In genomic region chr7:43834463-43835251, GRCh38 we compare ENCODE assay signal across 8 cellular contexts. TPM values are rescaled to one million over a fixed set of nuclear protein-coding genes. Genes with fewer than 3 reads are reported as not detected.
DNase-seq lines count a peak whose midpoint lies in the region; ATAC-seq and TF ChIP-seq lines count a peak whose summit lies in the region.

No MANE protein-coding gene starts in this region.

- intact Hi-C loops in HCT116 (cut with micrococcal nuclease) = loop anchor here (5.0 to 10.0 kb wide), 3 partner anchors 177 to 570 kb away; no protein-coding TSS in a partner anchor

- no TSS peak for BruUV-seq in HCT116 (replicated peaks; lab: Mats Ljungman, UMichigan)

- peaks cover 0 to 24% of the 10 kb centered on the region in 2 experiments; a peak in 2 of 4 replicates for H3K4me1 ChIP-seq in HCT116 (ENCODE audit: control insufficient read depth in 1 of 2, insufficient read depth in 2 of 2, low read length in 2 of 2)
- peaks cover 17% of the 10 kb centered on the region for H3K4me1 ChIP-seq in OCI-LY1 (ENCODE audit: insufficient read depth, low read length, severe bottlenecking)
- H3K4me1 ChIP-seq in BE2C = no peaks in the 10 kb centered on the region

- peaks cover 24 to 28% of the 10 kb centered on the region in 2 donors for H3K36me3 Mint-ChIP-seq in activated naive CD4-positive, alpha-beta T cell treated with anti-CD3 and anti-CD28 coated beads, Interleukin-2, amount 50 U/mL, for 72 hours
- H3K36me3 Mint-ChIP-seq in naive thymus-derived CD8-positive, alpha-beta T cell = peaks cover 0 to 17% (median 6%) of the 10 kb centered on the region in 3 donors

- CTCF ChIA-PET in HCT116 (lab: Charles Lee) = interaction anchor here (1.0 kb wide), 1 partner anchor 252 kb away, joined by 5 read pairs; the partner anchor contains the start of gene STK17A

- 0 out of 2 replicates have a peak, but pooled peaks cover 3% of the 10 kb centered on the region for H3F3A ChIP-seq in OCI-LY1 (ENCODE audit: insufficient read depth, low read length)

- peaks cover 5 to 26% (median 16%) of the 10 kb centered on the region in 4 donors for H3K4me1 Mint-ChIP-seq in naive thymus-derived CD8-positive, alpha-beta T cell

- no peaks in the 10 kb centered on the region for H3K79me2 ChIP-seq in HCT116 (ENCODE audit: insufficient read depth, low read length)
- no peaks in the 10 kb centered on the region for H3K79me2 ChIP-seq in OCI-LY1 (ENCODE audit: insufficient read depth, low read length)

- no peak overlapping the region for H3K9ac ChIP-seq in HCT116 (ENCODE audit: low read length)
- peak overlapping the region; percentile 40; the same call in 1 of the 2 replicates for H3K9ac ChIP-seq in OCI-LY1 (ENCODE audit: low read length)

- H2AFZ ChIP-seq in HCT116 (ENCODE audit: low read depth, low read length, poor library complexity, severe bottlenecking) (peak overlapping the region; percentile 60), OCI-LY1 (ENCODE audit: low read length) (peak overlapping the region; percentile 97)

- POLR2A ChIA-PET in HCT116 (lab: Charles Lee) = interaction anchor here (1.4 kb wide), 1 partner anchor 252 kb away, joined by 5 read pairs; the partner anchor contains the start of gene STK17A
- POLR2A ChIA-PET in naive thymus-derived CD8-positive, alpha-beta T cell (lab: Charles Lee) = interaction anchor here (1.5 kb wide), 1 partner anchor 34 kb away, joined by 6 read pairs; the partner anchor contains the start of gene MRPS24

- H3K4me2 ChIP-seq in HCT116 (ENCODE audit: low read length) (peak overlapping the region; percentile 41), OCI-LY1 (ENCODE audit: low read length) (peak overlapping the region; percentile 77)

- H3K9me3 ChIP-seq in HCT116 (ENCODE audit: control insufficient read depth in 1 of 2, insufficient read depth in 1 of 2, low read depth in 1 of 2, low read length in 2 of 2) = no peaks in the 10 kb centered on the region
- peaks cover 8% of the 10 kb centered on the region; the same call in 1 of the 2 replicates for H3K9me3 ChIP-seq in OCI-LY1 (ENCODE audit: low read length)
- no peaks in the 10 kb centered on the region for H3K9me3 ChIP-seq in BE2C

- H4K20me1 ChIP-seq in HCT116 (ENCODE audit: insufficient read depth) (no peaks in the 10 kb centered on the region), OCI-LY1 (ENCODE audit: insufficient read depth, low read length) (no peaks in the 10 kb centered on the region)

- RAD21 ChIA-PET in HCT116 (lab: Charles Lee; ENCODE audit: low non-redundant PET in 1 of 2, low total read pairs in 2 of 2, uncharacterized antibody in 2 of 2, unreplicated experiment in 2 of 2) = no interaction called here

- H3K36me3 ChIP-seq in HCT116 (ENCODE audit: control insufficient read depth in 1 of 2, insufficient read depth in 2 of 2, low read length in 2 of 2) = no peaks in the 10 kb centered on the region
- H3K36me3 ChIP-seq in OCI-LY1 (ENCODE audit: insufficient read depth, low read length) = no peaks in the 10 kb centered on the region; the same call in 1 of the 2 replicates
- H3K36me3 ChIP-seq in BE2C = no peaks in the 10 kb centered on the region

- peak overlapping the region; percentile 76 to 90 (median 87) for H3K4me3 Mint-ChIP-seq in naive thymus-derived CD8-positive, alpha-beta T cell

- H3K27ac Mint-ChIP-seq in activated naive CD4-positive, alpha-beta T cell treated with anti-CD3 and anti-CD28 coated beads, Interleukin-2, amount 50 U/mL, for 72 hours = peak overlapping the region; percentile 66 to 88
- H3K27ac Mint-ChIP-seq in naive thymus-derived CD8-positive, alpha-beta T cell = peak overlapping the region; percentile 28 to 94 (median 90)

- H3K4me3 ChIP-seq in HCT116 (replicated peaks in 1 of 2; ENCODE audit: low read depth in 1 of 2, low read length in 2 of 2) = no peak overlapping the region
- H3K4me3 ChIP-seq in OCI-LY1 (ENCODE audit: low read depth, low read length, poor library complexity, severe bottlenecking) = peak overlapping the region; percentile 58
- no peak overlapping the region for H3K4me3 ChIP-seq in BE2C (ENCODE audit: low read depth, low read length)

- no peak for ATAC-seq in HCT116
- peak; percentile 58 to 73 for ATAC-seq in activated naive CD4-positive, alpha-beta T cell treated with anti-CD3 and anti-CD28 coated beads, Interleukin-2, amount 50 U/mL, for 72 hours
- ATAC-seq in naive thymus-derived CD8-positive, alpha-beta T cell = peak; percentile 22 to 50

- peaks cover 0 to 3% (median 0%) of the 10 kb centered on the region in 5 donors for H3K27me3 Mint-ChIP-seq in naive thymus-derived CD8-positive, alpha-beta T cell

- H3K27me3 ChIP-seq in HCT116 (ENCODE audit: insufficient read depth, low read length) (no peaks in the 10 kb centered on the region), OCI-LY1 (ENCODE audit: insufficient read depth, low read length) (no peaks in the 10 kb centered on the region; the same call in 1 of the 2 replicates), BE2C (no peaks in the 10 kb centered on the region)

- DNase-seq in EL = peak; percentile 49
- DNase-seq in HCT116 (ENCODE audit: low read depth, low spot score) = no peak
- peak; percentile 18 to 75 for DNase-seq in activated naive CD4-positive, alpha-beta T cell treated with anti-CD3 and anti-CD28 coated beads, Interleukin-2, amount 50 U/mL, for 72 hours (ENCODE audit: low spot score in 2 of 2)
- DNase-seq in naive thymus-derived CD8-positive, alpha-beta T cell = peak in 5 of 10 donors; percentile 13 to 51 (median 41)
- DNase-seq in BE2C = no peak
- no peak for DNase-seq in COR-L47 (lab: John Stamatoyannopoulos, UW)
- no peak for DNase-seq in iPS-NIHi11 (ENCODE audit: low spot score)

- H3K9me2 ChIP-seq in HCT116 (ENCODE audit: insufficient read depth) (no peaks in the 10 kb centered on the region), OCI-LY1 (ENCODE audit: low read depth, low read length) (no peaks in the 10 kb centered on the region)

- no peak for TF ChIP-seq POLR2A in HCT116 (IDR thresholded peaks at IDR 0.05; ENCODE audit: borderline replicate concordance, extremely low read depth, insufficient read depth, insufficient read length)

- H3K27ac ChIP-seq in HCT116 (ENCODE audit: low read depth, low read length) (no peak overlapping the region), OCI-LY1 (ENCODE audit: low read depth, low read length, poor library complexity, severe bottlenecking) (no peak overlapping the region)

- no peak for TF ChIP-seq RAD21 in HCT116 (IDR thresholded peaks at IDR 0.05; ENCODE audit: low read depth)

- H3K9me3 Mint-ChIP-seq in activated naive CD4-positive, alpha-beta T cell treated with anti-CD3 and anti-CD28 coated beads, Interleukin-2, amount 50 U/mL, for 72 hours = peaks cover 10 to 12% of the 10 kb centered on the region in 2 donors
- H3K9me3 Mint-ChIP-seq in naive thymus-derived CD8-positive, alpha-beta T cell = peaks cover 0 to 13% (median 8%) of the 10 kb centered on the region in 9 donors

- TF ChIP-seq CTCF in HCT116 (IDR thresholded peaks at IDR 0.05 in 2 of 3, conservative IDR thresholded peaks at IDR 0.05 in 1 of 3; ENCODE audit: borderline replicate concordance in 1 of 3, insufficient read depth in 1 of 3, low read depth in 2 of 3, low read length in 2 of 3) (no peak), OCI-LY1 (IDR thresholded peaks at IDR 0.05; ENCODE audit: low read length) (no peak), BE2C (IDR thresholded peaks at IDR 0.05; ENCODE audit: low read depth, low read length) (no peak)

TF ChIP-seq in HCT116, 20 proteins besides CTCF, POLR2A, EP300 and RAD21:
- no peak for TF ChIP-seq CEBPB (IDR thresholded peaks at IDR 0.05; ENCODE audit: low read depth)
- TF ChIP-seq ZNF274 (IDR thresholded peaks at IDR 0.05; ENCODE audit: low read depth, low read length) = no peak
- peak; percentile 43; the same call in 1 of the 2 replicates for TF ChIP-seq FOSL1 (IDR thresholded peaks at IDR 0.05; ENCODE audit: low read depth)

RNA-seq across cellular contexts. Expression of gene MRPS24, which starts 34.7 kb away (rescaled TPM):
- 156 TPM for total RNA-seq in HCT116 (2021; ENCODE audit: unreplicated experiment)
- 179 and 202 TPM in 2 replicates for polyA plus RNA-seq in HCT116 (2012)
- total RNA-seq in activated naive CD4-positive, alpha-beta T cell treated with anti-CD3 and anti-CD28 coated beads, Interleukin-2, amount 50 U/mL, for 72 hours = 100 to 1,000 TPM; 112 to 118 TPM
- total RNA-seq in naive thymus-derived CD8-positive, alpha-beta T cell = 10 to 100 TPM; 58.0 to 64.6 TPM
- polyA plus RNA-seq in naive thymus-derived CD8-positive, alpha-beta T cell = 100 to 1,000 TPM; 133 to 152 (median 142) TPM
- 470 TPM for polyA plus RNA-seq in BE2C (2012; ENCODE audit: insufficient read depth, insufficient read length, low read depth)

Comparison
In these comparisons a context has a peak if more than half of its experiments do, and no peak if none do; other contexts are left out.
1. DNase-seq: peak in EL (single experiment) and activated naive CD4-positive, alpha-beta T cell treated with anti-CD3 and anti-CD28 coated beads, Interleukin-2, amount 50 U/mL, for 72 hours (2 of 2); none in HCT116 (single experiment), BE2C (single experiment), COR-L47 (single experiment) and iPS-NIHi11 (single experiment).